Comparison of ENCODE assay signal across 19 cellular contexts in the genomic region with DNA sequence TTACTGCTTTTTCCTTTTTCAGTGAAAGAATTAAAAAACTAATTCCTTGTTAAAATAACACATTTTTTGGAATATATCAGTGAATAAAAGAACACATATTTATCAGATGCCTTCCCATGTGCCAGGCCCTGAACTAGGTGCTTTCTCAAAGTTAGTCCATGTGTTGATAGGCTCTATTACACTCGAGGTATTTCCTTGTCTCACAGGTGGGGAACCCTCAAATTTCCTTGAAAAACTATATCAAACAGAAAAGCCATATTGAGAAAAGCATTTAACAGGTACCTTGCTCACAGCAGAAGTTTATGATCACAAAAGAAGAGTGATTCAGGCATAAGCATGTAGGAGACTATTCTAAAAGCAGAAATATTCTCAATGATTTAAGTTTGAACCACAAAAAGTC.
DNase-seq lines count a peak whose midpoint lies in the region; ATAC-seq, FAIRE-seq and TF ChIP-seq lines count a peak whose summit lies in the region.
"Had no signal": no experiment of that assay in that cellular context is flagged by ENCODE, and none has a peak within 500 bp of the region (broad histone marks: within the 10 kb centered on the region; RNA-seq: fewer than 3 reads in every experiment).

No MANE protein-coding gene starts in this region.

- H3K9me3 Mint-ChIP-seq in Calu3 (ENCODE audit: low read depth, unreplicated experiment), result no peaks in the 10 kb centered on the region
- H3K9me3 Mint-ChIP-seq: CD4-positive, CD25-positive, alpha-beta regulatory T cell had no signal

- peak overlapping the region; percentile 51 for H3K9ac ChIP-seq in HepG2 (ENCODE audit: insufficient read depth, low read depth, low read length)

- no peaks in the 10 kb centered on the region for H3K79me2 ChIP-seq in HepG2 (ENCODE audit: insufficient read depth, low read length)

- TF ChIP-seq POLR2A in body of pancreas (IDR thresholded peaks at IDR 0.05) (no peak), HepG2 (IDR thresholded peaks at IDR 0.05; ENCODE audit: insufficient read depth in 1 of 2, low read depth in 2 of 2, low read length in 2 of 2) (no peak), adrenal gland (IDR thresholded peaks at IDR 0.05) (no peak)

- no peak overlapping the region for H2AFZ ChIP-seq in HepG2 (ENCODE audit: low read length)

- 38 to 49% methylated on average over 1 of the region's 1 CpG for WGBS in body of pancreas, 2 donors
- 72% methylated on average over 1 of the region's 1 CpG for WGBS in HepG2 (ENCODE audit: low lambda C conversion rate)
- WGBS in adrenal gland, 4 donors, result 81 to 92% (median 91%) methylated on average over 1 of the region's 1 CpG

- BruUV-seq in Calu3 (replicated peaks; lab: Mats Ljungman, UMichigan), result no TSS peak
- no TSS peak for BruUV-seq in HepG2 (replicated peaks; lab: Mats Ljungman, UMichigan)

- peaks cover 22% of the 10 kb centered on the region for H3K36me3 Mint-ChIP-seq in Calu3 (ENCODE audit: insufficient read depth, unreplicated experiment)

- in situ Hi-C loops in HepG2 (cut with HindIII; ENCODE audit: extremely low pct_ligation_motif_present, low pct_unique_long_range_greater_than_20kb), result no loop called here

- POLR2A ChIA-PET in HepG2 (lab: Yijun Ruan, JAX), result no interaction called here

- no peaks in the 10 kb centered on the region for H4K20me1 ChIP-seq in HepG2 (ENCODE audit: insufficient read depth, low read length)

- intact Hi-C loops in Calu3 (cut with micrococcal nuclease; ENCODE audit: unreplicated experiment), result loop anchor here (1.0 kb wide), 1 partner anchor 8 kb away; no protein-coding TSS in a partner anchor
- intact Hi-C loops in body of pancreas (cut with DNase I), result no loop called here
- intact Hi-C loops in HepG2 (cut with micrococcal nuclease; ENCODE audit: unreplicated experiment), result no loop called here
- intact Hi-C loops in adrenal gland (cut with DNase I), result no loop called here

- H3K4me3 ChIP-seq in body of pancreas, result no peak overlapping the region
- peak overlapping the region in 1 of 3 experiments; percentile 24; a peak in 2 of 6 replicates for H3K4me3 ChIP-seq in HepG2 (replicated peaks in 1 of 3; ENCODE audit: insufficient read depth in 1 of 3, low read depth in 2 of 3, low read length in 3 of 3)
- no peak overlapping the region for H3K4me3 ChIP-seq in adrenal gland

- H3K9me3 ChIP-seq in body of pancreas, result no peaks in the 10 kb centered on the region
- H3K9me3 ChIP-seq in HepG2 (ENCODE audit: low read length), result no peaks in the 10 kb centered on the region
- H3K9me3 ChIP-seq in adrenal gland (replicated peaks in 1 of 3), result no peaks in the 10 kb centered on the region

- H3K27ac ChIP-seq in body of pancreas (peak overlapping the region in 3 of 4 donors; percentile 13 to 38 (median 36)), HepG2 (ENCODE audit: extremely low read length, insufficient read depth, low read length) (peak overlapping the region; percentile 84), adrenal gland (no peak overlapping the region)
- H3K27ac ChIP-seq: HL-60 had no signal

- H3K4me2 ChIP-seq in HepG2 (ENCODE audit: low read depth, low read length), result peak overlapping the region; percentile 58

- peak overlapping the region; percentile 69 for H3K27ac Mint-ChIP-seq in Calu3 (ENCODE audit: unreplicated experiment)
- H3K27ac Mint-ChIP-seq: CD4-positive, CD25-positive, alpha-beta regulatory T cell had no signal

- ATAC-seq in body of pancreas (no peak), HepG2 (no peak), HG03432 (IDR thresholded peaks at IDR 0.05; ENCODE audit: unreplicated experiment) (no peak)
- ATAC-seq: Panc1 had no signal

- no peaks in the 10 kb centered on the region for H3K36me3 ChIP-seq in body of pancreas (replicated peaks in 1 of 2; ENCODE audit: insufficient read depth in 1 of 2, low read depth in 2 of 2)
- peaks cover 2 to 34% of the 10 kb centered on the region in 2 experiments; a peak in 2 of 5 replicates for H3K36me3 ChIP-seq in HepG2 (replicated peaks in 1 of 2; ENCODE audit: control insufficient read depth in 1 of 2, insufficient read depth in 2 of 2, low read length in 2 of 2)
- H3K36me3 ChIP-seq in adrenal gland (replicated peaks in 1 of 2), result no peaks in the 10 kb centered on the region

- DNase-seq in Calu3, result no peak
- DNase-seq in body of pancreas, result no peak
- no peak for DNase-seq in HepG2 (ENCODE audit: low spot score)
- peak; percentile 71 for DNase-seq in renal cortical epithelial cell (ENCODE audit: low read depth)
- no peak for DNase-seq in adrenal gland
- DNase-seq in RPMI8226, result no peak
- DNase-seq: CD4-positive, CD25-positive, alpha-beta regulatory T cell; DND-41; GDM1; KG1; NCI-H1092 treated with DMSO at 0.1 percent for 48 hours; NCI-H1694 treated with DMSO at 0.1 percent for 48 hours; NCI-H748 treated with DMSO at 0.1 percent for 48 hours; SHP77 treated with DMSO at 0.1 percent for 48 hours had no signal

- H3K4me1 ChIP-seq in body of pancreas (no peaks in the 10 kb centered on the region), HepG2 (ENCODE audit: insufficient read depth, low read length) (peaks cover 26% of the 10 kb centered on the region), adrenal gland (replicated peaks in 1 of 2) (no peaks in the 10 kb centered on the region)

- H3K27me3 ChIP-seq in body of pancreas (no peaks in the 10 kb centered on the region), HepG2 (ENCODE audit: control insufficient read depth in 1 of 2, insufficient read depth in 2 of 2, low read length in 2 of 2) (no peaks in the 10 kb centered on the region), adrenal gland (no peaks in the 10 kb centered on the region)

- H3K4me1 Mint-ChIP-seq in Calu3 (ENCODE audit: low read depth, unreplicated experiment), result peaks cover 25% of the 10 kb centered on the region

- TF ChIP-seq EP300 in HepG2 (IDR thresholded peaks at IDR 0.05; ENCODE audit: low read depth in 2 of 2, low read length in 2 of 2) (no peak), HepG2 (CRISPR knock-in tag; IDR thresholded peaks at IDR 0.05; ENCODE audit: borderline replicate concordance) (no peak)

- no peak for TF ChIP-seq CTCF in Calu3 (IDR thresholded peaks at IDR 0.05; ENCODE audit: unreplicated experiment)
- TF ChIP-seq CTCF in body of pancreas (IDR thresholded peaks at IDR 0.05), result no peak
- no peak for TF ChIP-seq CTCF in HepG2 (CRISPR knock-in tag; IDR thresholded peaks at IDR 0.05)
- TF ChIP-seq CTCF in adrenal gland (IDR thresholded peaks at IDR 0.05), result no peak

- no peak for FAIRE-seq in HepG2 (lab: Jason Lieb, UNC)
- FAIRE-seq: D721Med, GM12892 had no signal

- TF ChIP-seq RAD21 in HepG2 (CRISPR knock-in tag; IDR thresholded peaks at IDR 0.05), result no peak

- H3K4me3 Mint-ChIP-seq in Calu3 (ENCODE audit: low read depth, unreplicated experiment), result peak overlapping the region; percentile 50
- H3K4me3 Mint-ChIP-seq: CD4-positive, CD25-positive, alpha-beta regulatory T cell had no signal

- no peaks in the 10 kb centered on the region for H3K27me3 Mint-ChIP-seq in Calu3 (ENCODE audit: unreplicated experiment)
- H3K27me3 Mint-ChIP-seq: CD4-positive, CD25-positive, alpha-beta regulatory T cell had no signal

- CTCF ChIA-PET in Calu3 (lab: Charles Lee), result interaction anchor here (0.6 kb wide), 1 partner anchor 478 kb away, joined by 3 read pairs; no protein-coding TSS in a partner anchor
- CTCF ChIA-PET in HepG2 (lab: Yijun Ruan, JAX; ENCODE audit: low intra/inter-chr PET ratio, low total read pairs), result no interaction called here

TF ChIP-seq in HepG2, 621 proteins besides CTCF, POLR2A, EP300 and RAD21:
- TF ChIP-seq, protein P1, sequence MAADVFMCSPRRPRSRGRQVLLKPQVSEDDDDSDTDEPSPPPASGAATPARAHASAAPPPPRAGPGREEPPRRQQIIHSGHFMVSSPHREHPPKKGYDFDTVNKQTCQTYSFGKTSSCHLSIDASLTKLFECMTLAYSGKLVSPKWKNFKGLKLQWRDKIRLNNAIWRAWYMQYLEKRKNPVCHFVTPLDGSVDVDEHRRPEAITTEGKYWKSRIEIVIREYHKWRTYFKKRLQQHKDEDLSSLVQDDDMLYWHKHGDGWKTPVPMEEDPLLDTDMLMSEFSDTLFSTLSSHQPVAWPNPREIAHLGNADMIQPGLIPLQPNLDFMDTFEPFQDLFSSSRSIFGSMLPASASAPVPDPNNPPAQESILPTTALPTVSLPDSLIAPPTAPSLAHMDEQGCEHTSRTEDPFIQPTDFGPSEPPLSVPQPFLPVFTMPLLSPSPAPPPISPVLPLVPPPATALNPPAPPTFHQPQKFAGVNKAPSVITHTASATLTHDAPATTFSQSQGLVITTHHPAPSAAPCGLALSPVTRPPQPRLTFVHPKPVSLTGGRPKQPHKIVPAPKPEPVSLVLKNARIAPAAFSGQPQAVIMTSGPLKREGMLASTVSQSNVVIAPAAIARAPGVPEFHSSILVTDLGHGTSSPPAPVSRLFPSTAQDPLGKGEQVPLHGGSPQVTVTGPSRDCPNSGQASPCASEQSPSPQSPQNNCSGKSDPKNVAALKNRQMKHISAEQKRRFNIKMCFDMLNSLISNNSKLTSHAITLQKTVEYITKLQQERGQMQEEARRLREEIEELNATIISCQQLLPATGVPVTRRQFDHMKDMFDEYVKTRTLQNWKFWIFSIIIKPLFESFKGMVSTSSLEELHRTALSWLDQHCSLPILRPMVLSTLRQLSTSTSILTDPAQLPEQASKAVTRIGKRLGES (CRISPR knock-in tag; IDR thresholded peaks at IDR 0.05; ENCODE audit: borderline replicate concordance), result no peak
- TF ChIP-seq MNT (IDR thresholded peaks at IDR 0.05), result peak; percentile 56; the same call in 1 of the 2 replicates
- TF ChIP-seq ZNF136 (CRISPR knock-in tag; IDR thresholded peaks at IDR 0.05; ENCODE audit: low read depth), result no peak

Comparison
In these comparisons a context has a peak if more than half of its experiments do, and no peak if none do; other contexts are left out.
1. H3K27ac ChIP-seq: peak in body of pancreas (3 of 4) and HepG2 (single experiment); none in adrenal gland (0 of 5).